ENCODE assay signal across 10 cellular contexts in genomic region chr4:158129649-158130048, GRCh38. TPM values are rescaled to one million over a fixed set of nuclear protein-coding genes. Genes with fewer than 3 reads are reported as not detected.
DNase-seq lines count a peak whose midpoint lies in the region; ATAC-seq and TF ChIP-seq lines count a peak whose summit lies in the region.
"Had no signal": no experiment of that assay in that cellular context is flagged by ENCODE, and none has a peak within 500 bp of the region (broad histone marks: within the 10 kb centered on the region; RNA-seq: fewer than 3 reads in every experiment).

No MANE protein-coding gene starts in this region.

- peaks cover 0 to 28% (median 2%) of the 10 kb centered on the region in 4 donors for H3K4me1 ChIP-seq in tibial artery

- H3K9me3 Mint-ChIP-seq in activated CD4-positive, alpha-beta memory T cell treated with anti-CD3 and anti-CD28 coated beads for 36 hours = no peaks in the 10 kb centered on the region

- intact Hi-C loops in activated CD4-positive, alpha-beta memory T cell treated with anti-CD3 and anti-CD28 coated beads for 36 hours (cut with micrococcal nuclease) = no loop called here
- intact Hi-C loops in tibial artery (cut with DNase I; ENCODE audit: low total_unique reads) = no loop called here

- DNase-seq in fibroblast of mammary gland (ENCODE audit: low read depth) = peak; percentile 52
- DNase-seq in activated CD4-positive, alpha-beta memory T cell treated with anti-CD3 and anti-CD28 coated beads for 36 hours = no peak
- no peak for DNase-seq in tibial artery
- no peak for DNase-seq in HT-29 (ENCODE audit: low spot score)
- no peak for DNase-seq in activated CD8-positive, alpha-beta memory T cell treated with anti-CD3 and anti-CD28 coated beads for 24 hours
- DNase-seq: activated naive CD4-positive, alpha-beta T cell; WERI-Rb-1 had no signal

- no peak for TF ChIP-seq CTCF in fibroblast of mammary gland (conservative IDR thresholded peaks at IDR 0.05; ENCODE audit: control insufficient read depth, insufficient read depth, low read depth, low read length)
- no peak for TF ChIP-seq CTCF in tibial artery (IDR thresholded peaks at IDR 0.05)

- H3K27ac Mint-ChIP-seq in activated CD4-positive, alpha-beta memory T cell treated with anti-CD3 and anti-CD28 coated beads for 36 hours = no peak overlapping the region

- no peaks in the 10 kb centered on the region for H3K27me3 ChIP-seq in tibial artery

- no peak overlapping the region for H3K4me3 Mint-ChIP-seq in activated CD4-positive, alpha-beta memory T cell treated with anti-CD3 and anti-CD28 coated beads for 36 hours

- no peaks in the 10 kb centered on the region for H3K27me3 Mint-ChIP-seq in activated CD4-positive, alpha-beta memory T cell treated with anti-CD3 and anti-CD28 coated beads for 36 hours

- H3K27ac ChIP-seq in tibial artery = no peak overlapping the region
- H3K27ac ChIP-seq: WERI-Rb-1 had no signal

- no peaks in the 10 kb centered on the region for H3K36me3 Mint-ChIP-seq in activated CD4-positive, alpha-beta memory T cell treated with anti-CD3 and anti-CD28 coated beads for 36 hours

- ATAC-seq in GM18520 (IDR thresholded peaks at IDR 0.05; ENCODE audit: unreplicated experiment) = peak; percentile 65
- peak; percentile 90 for ATAC-seq in GM21717 (IDR thresholded peaks at IDR 0.05; ENCODE audit: unreplicated experiment)
- ATAC-seq in HG03342 (IDR thresholded peaks at IDR 0.05; ENCODE audit: unreplicated experiment) = peak; percentile 96

- POLR2A ChIA-PET in activated CD4-positive, alpha-beta memory T cell treated with anti-CD3 and anti-CD28 coated beads for 36 hours (lab: Charles Lee) = no interaction called here

- H3K4me3 ChIP-seq in fibroblast of mammary gland (ENCODE audit: control insufficient read depth, low read depth, low read length) (no peak overlapping the region), tibial artery (no peak overlapping the region)

- no peaks in the 10 kb centered on the region for H3K9me3 ChIP-seq in tibial artery

- H3K4me1 Mint-ChIP-seq in activated CD4-positive, alpha-beta memory T cell treated with anti-CD3 and anti-CD28 coated beads for 36 hours (ENCODE audit: low read depth) = no peaks in the 10 kb centered on the region

- CTCF ChIA-PET in activated CD4-positive, alpha-beta memory T cell treated with anti-CD3 and anti-CD28 coated beads for 36 hours (lab: Charles Lee) = no interaction called here

- peaks cover 7 to 24% (median 9%) of the 10 kb centered on the region in 3 donors for H3K36me3 ChIP-seq in tibial artery
- H3K36me3 ChIP-seq: WERI-Rb-1 had no signal

RNA-seq across cellular contexts. Expression of gene GASK1B, which starts 43.2 kb away (rescaled TPM):
- total RNA-seq in activated CD4-positive, alpha-beta memory T cell treated with anti-CD3 and anti-CD28 coated beads for 36 hours = not detected
- total RNA-seq in HT-29 (2014; rRNA removed; shearing (Covaris generic)) = 16.1 TPM in 2 replicates

Comparison
In these comparisons a context has a peak if more than half of its experiments do, and no peak if none do; other contexts are left out.
1. RNA of gene GASK1B, which starts 43.2 kb away (total RNA-seq): 16.1 TPM in HT-29; not detected in activated CD4-positive, alpha-beta memory T cell treated with anti-CD3 and anti-CD28 coated beads for 36 hours; every median in the first group is over 10 times any median in the second.
2. Peak in every context shown above with its lines, with median percentiles within 50 percentile points of each other: ATAC-seq.